Comparison of ENCODE assay signal across 9 cellular contexts in the genomic region with DNA sequence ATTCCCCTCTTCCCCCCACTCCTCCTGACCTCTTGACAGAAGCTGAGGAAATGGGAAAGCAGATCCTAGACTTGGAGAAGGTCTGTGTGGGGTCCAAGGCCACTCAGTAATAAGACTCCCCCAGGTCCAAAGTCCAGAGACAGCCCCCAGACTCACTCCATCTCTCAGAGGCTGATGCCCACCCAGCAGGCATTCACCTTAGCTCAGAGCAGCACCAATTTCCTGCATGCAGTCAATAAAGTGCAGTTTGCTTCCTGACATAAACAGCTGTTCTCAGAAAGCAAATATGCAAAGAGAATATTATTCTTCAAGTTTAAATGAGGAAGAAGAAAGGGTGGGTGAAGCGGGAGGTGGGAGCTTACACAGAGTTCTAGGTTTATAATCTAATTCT.
DNase-seq lines count a peak whose midpoint lies in the region; ATAC-seq and TF ChIP-seq lines count a peak whose summit lies in the region.
"Had no signal": no experiment of that assay in that cellular context is flagged by ENCODE, and none has a peak within 500 bp of the region (broad histone marks: within the 10 kb centered on the region; RNA-seq: fewer than 3 reads in every experiment).

No MANE protein-coding gene starts in this region.

- ATAC-seq in HG03520 (IDR thresholded peaks at IDR 0.05; ENCODE audit: unreplicated experiment) (peak; percentile 9), GM21360 (IDR thresholded peaks at IDR 0.05; ENCODE audit: unreplicated experiment) (no peak), GM21390 (IDR thresholded peaks at IDR 0.05; ENCODE audit: unreplicated experiment) (no peak)
- ATAC-seq: PC-3 had no signal

- H3K27ac ChIP-seq in cingulate gyrus (ENCODE audit: low read depth, low read length) (peak overlapping the region; percentile 96), neutrophil (peak overlapping the region; percentile 81), PC-9 (no peak overlapping the region)

- H3K27me3 ChIP-seq in neutrophil: no peaks in the 10 kb centered on the region
- no peaks in the 10 kb centered on the region for H3K27me3 ChIP-seq in PC-9 (ENCODE audit: insufficient read depth, low read depth)

- CTCF ChIA-PET in PC-9 (lab: Charles Lee): interaction anchor here (0.6 kb wide), 1 partner anchor 9 kb away, joined by 13 read pairs; no protein-coding TSS in a partner anchor

- H3K9me3 ChIP-seq in ES-I3 (ENCODE audit: control insufficient read depth, insufficient read depth, low read length) (no peaks in the 10 kb centered on the region), neutrophil (no peaks in the 10 kb centered on the region), PC-9 (ENCODE audit: insufficient read depth, low read depth) (no peaks in the 10 kb centered on the region)

- H3K79me2 ChIP-seq in PC-9 (ENCODE audit: low read depth): no peaks in the 10 kb centered on the region

- intact Hi-C loops in PC-9 (cut with micrococcal nuclease; ENCODE audit: unreplicated experiment): no loop called here

- no peak for TF ChIP-seq CTCF in neutrophil (IDR thresholded peaks at IDR 0.05)
- no peak for TF ChIP-seq CTCF in PC-9 (conservative IDR thresholded peaks at IDR 0.05)

- no peaks in the 10 kb centered on the region for H3K9me2 ChIP-seq in PC-9 (ENCODE audit: insufficient read depth)

- H3K4me3 ChIP-seq in neutrophil (ENCODE audit: low read depth in 1 of 2, low read length in 1 of 2) (peak overlapping the region; percentile 56 to 66), PC-9 (no peak overlapping the region)

- POLR2A ChIA-PET in PC-9 (lab: Charles Lee; ENCODE audit: unreplicated experiment): no interaction called here

- no peaks in the 10 kb centered on the region for H4K20me1 ChIP-seq in PC-9 (ENCODE audit: insufficient read depth)

- H3K36me3 ChIP-seq in ES-I3 (ENCODE audit: insufficient read depth, low read length): no peaks in the 10 kb centered on the region
- no peaks in the 10 kb centered on the region for H3K36me3 ChIP-seq in neutrophil
- no peaks in the 10 kb centered on the region for H3K36me3 ChIP-seq in PC-9 (ENCODE audit: low read depth)

- BruUV-seq in PC-9 (replicated peaks; lab: Mats Ljungman, UMichigan): no TSS peak

- peaks cover 35% of the 10 kb centered on the region for H3K4me1 ChIP-seq in ES-I3 (ENCODE audit: insufficient read depth, low read length)
- peaks cover 41 to 43% of the 10 kb centered on the region in 2 experiments for H3K4me1 ChIP-seq in neutrophil (ENCODE audit: control insufficient read depth in 1 of 2, insufficient read depth in 1 of 2, low read depth in 1 of 2, low read length in 1 of 2)
- H3K4me1 ChIP-seq in PC-9 (replicated peaks; ENCODE audit: insufficient read depth): peaks cover 12% of the 10 kb centered on the region; the same call in 1 of the 2 replicates

- H3K4me2 ChIP-seq in PC-9: no peak overlapping the region

- H2AFZ ChIP-seq in PC-9: no peak overlapping the region

- 0 out of 2 replicates have a peak, but pooled peaks cover 3% of the 10 kb centered on the region for H3F3A ChIP-seq in PC-9 (ENCODE audit: insufficient read depth, low read depth)

- no peak for DNase-seq in activated gamma-delta T cell treated with Interleukin-2 at 50 U/mL for 16 hours
- DNase-seq in PC-9: no peak
- DNase-seq: PC-3 had no signal

- H3K9ac ChIP-seq in ES-I3 (ENCODE audit: low read depth, low read length): peak overlapping the region; percentile 13; the same call in 1 of the 2 replicates
